Comparison of ENCODE assay signal across 8 cellular contexts in genomic region chr12:754238-754816, GRCh38. TPM values are rescaled to one million over a fixed set of nuclear protein-coding genes. Genes with fewer than 3 reads are reported as not detected.
DNase-seq lines count a peak whose midpoint lies in the region; ATAC-seq and TF ChIP-seq lines count a peak whose summit lies in the region.

No MANE protein-coding gene starts in this region.

- H2BK20ac ChIP-seq in IMR-90 (ENCODE audit: low read depth, low read length), result no peak overlapping the region

- H3K27me3 ChIP-seq in CD8-positive, alpha-beta T cell (ENCODE audit: insufficient read depth, low read length), result no peaks in the 10 kb centered on the region
- H3K27me3 ChIP-seq in IMR-90 (ENCODE audit: control insufficient read depth, insufficient read depth, low read length) (no peaks in the 10 kb centered on the region), adipocyte (replicated peaks; ENCODE audit: control insufficient read depth, insufficient read depth, low read length) (no peaks in the 10 kb centered on the region), iPS-20b (ENCODE audit: insufficient read depth, low read length) (no peaks in the 10 kb centered on the region), spleen (replicated peaks in 1 of 7) (no peaks in the 10 kb centered on the region)

- no peak for TF ChIP-seq RAD21 in IMR-90 (IDR thresholded peaks at IDR 0.05; ENCODE audit: low read length)

- intact Hi-C loops in CD8-positive, alpha-beta T cell (cut with DNase I, micrococcal nuclease), result loop anchor here (1.0 to 10.0 kb wide), 10 partner anchors 11 to 840 kb away; partner anchors contain the start of genes ERC1 (in 2 of the 2), FBXL14 (in 2 of the 2) and KDM5A (in 1 of the 2)
- intact Hi-C loops in IMR-90 (cut with micrococcal nuclease) (loop anchor here (5.0 kb wide), 2 partner anchors 122 to 828 kb away; no protein-coding TSS in a partner anchor), spleen (cut with DNase I; ENCODE audit: low total_unique reads) (loop anchor here (10.0 kb wide), 3 partner anchors 50 to 180 kb away; no protein-coding TSS in a partner anchor)

- WGBS in IMR-90 (ENCODE audit: extremely low coverage in 2 of 2, insufficient read length in 1 of 2), 2 experiments, result 4% methylated on average over 4 of the region's 16 CpGs; no CpG with 5 or more reads in 1 of the 2 experiments
- 0 to 2% (median 2%) methylated on average over 15 to 16 of the region's 16 CpGs for WGBS in spleen, 5 donors

- peak overlapping the region; percentile 68 for H3K27ac ChIP-seq in CD8-positive, alpha-beta T cell (ENCODE audit: low read depth, low read length)
- peak overlapping the region; percentile 72 for H3K27ac ChIP-seq in IMR-90 (ENCODE audit: insufficient read depth, low read length)
- no peak overlapping the region for H3K27ac ChIP-seq in iPS-20b (ENCODE audit: low read length)
- peak overlapping the region; percentile 85 to 100 (median 98) for H3K27ac ChIP-seq in spleen

- H3K36me3 ChIP-seq in CD8-positive, alpha-beta T cell (ENCODE audit: insufficient read depth, low read length), result no peaks in the 10 kb centered on the region
- H3K36me3 ChIP-seq in IMR-90 (ENCODE audit: control insufficient read depth, insufficient read depth, low read length) (no peaks in the 10 kb centered on the region), adipocyte (ENCODE audit: control insufficient read depth, insufficient read depth, low read length, severe bottlenecking) (no peaks in the 10 kb centered on the region), iPS-20b (ENCODE audit: insufficient read depth, low read depth, low read length) (no peaks in the 10 kb centered on the region), spleen (no peaks in the 10 kb centered on the region)

- POLR2A ChIA-PET in CD8-positive, alpha-beta T cell (lab: Charles Lee), result interaction anchor here (0.6 to 5.3 kb wide), 7 partner anchors 10 to 233 kb away, joined by 3 to 27 read pairs (median 5); no protein-coding TSS in a partner anchor
- POLR2A ChIA-PET in IMR-90 (lab: Charles Lee; ENCODE audit: unreplicated experiment), result interaction anchor here (0.5 kb wide), 1 partner anchor 251 kb away, joined by 8 read pairs; no protein-coding TSS in a partner anchor

- peaks cover 41% of the 10 kb centered on the region for H3K4me1 ChIP-seq in CD8-positive, alpha-beta T cell (ENCODE audit: insufficient read depth, low read length)
- H3K4me1 ChIP-seq in IMR-90 (ENCODE audit: control insufficient read depth, insufficient read depth, low read length) (no peaks in the 10 kb centered on the region; the same call in 1 of the 2 replicates), adipocyte (ENCODE audit: control insufficient read depth, insufficient read depth, low read length) (peaks cover 21% of the 10 kb centered on the region), iPS-20b (ENCODE audit: insufficient read depth, low read length) (peaks cover 6% of the 10 kb centered on the region; the same call in 1 of the 2 replicates), spleen (peaks cover 27 to 82% (median 60%) of the 10 kb centered on the region in 6 donors)

- dilution Hi-C loops in IMR-90 (cut with HindIII; ENCODE audit: low sequenced_read_pairs, unreplicated experiment), result no loop called here

- H3K27me3 Mint-ChIP-seq in CD8-positive, alpha-beta T cell (ENCODE audit: low read depth), result no peaks in the 10 kb centered on the region

- peak overlapping the region; percentile 58 for H3K4me3 ChIP-seq in CD8-positive, alpha-beta T cell (ENCODE audit: low read depth, low read length)
- peak overlapping the region; percentile 65 for H3K4me3 ChIP-seq in IMR-90 (ENCODE audit: insufficient read depth, low read depth, low read length)
- peak overlapping the region; percentile 94 for H3K4me3 ChIP-seq in adipocyte (ENCODE audit: low read length)
- H3K4me3 ChIP-seq in iPS-20b (ENCODE audit: low read length), result peak overlapping the region; percentile 94
- peak overlapping the region; percentile 70 to 89 (median 79) for H3K4me3 ChIP-seq in spleen

- H2BK120ac ChIP-seq in IMR-90 (ENCODE audit: low read depth, low read length), result no peak overlapping the region

- H4K20me1 ChIP-seq in IMR-90 (ENCODE audit: insufficient read depth, low read length), result peaks cover 45% of the 10 kb centered on the region

- TF ChIP-seq POLR2A in IMR-90 (IDR thresholded peaks at IDR 0.05; ENCODE audit: low read depth, low read length), result no peak
- no peak for TF ChIP-seq POLR2A in spleen (IDR thresholded peaks at IDR 0.05)

- no peak overlapping the region for H4K8ac ChIP-seq in IMR-90 (ENCODE audit: low read depth in 2 of 2, low read length in 2 of 2)

- peak overlapping the region; percentile 96 for H3K4me2 ChIP-seq in IMR-90 (ENCODE audit: low read depth, low read length)

- H3K18ac ChIP-seq in IMR-90 (ENCODE audit: low read depth, low read length), result no peak overlapping the region

- peak overlapping the region; percentile 96 for H3K4me3 Mint-ChIP-seq in CD8-positive, alpha-beta T cell

- peaks cover 38% of the 10 kb centered on the region for H3K4me1 Mint-ChIP-seq in CD8-positive, alpha-beta T cell (ENCODE audit: low read depth)

- 0 out of 2 replicates have a peak overlapping the region, but pooled peaks have one; percentile 14 for H3K56ac ChIP-seq in IMR-90 (ENCODE audit: extremely low read depth, insufficient read depth, low read length)

- peak in 2 of 7 experiments; percentile 5 to 50 for DNase-seq in CD8-positive, alpha-beta T cell
- DNase-seq in IMR-90 (no peak), adipocyte (ENCODE audit: low read depth) (peak; percentile 43), spleen (no peak), UCSD-AML1 (lab: John Stamatoyannopoulos, UW; ENCODE audit: unreplicated experiment) (no peak)
- no peak for DNase-seq in activated CD4-positive, alpha-beta T cell treated with anti-CD3 and anti-CD28 coated beads, Interleukin-2, amount 50 U/mL, for 48 hours

- no peak overlapping the region for H4K91ac ChIP-seq in IMR-90 (ENCODE audit: insufficient read depth, low read depth, low read length)

- peak overlapping the region; percentile 93 for H3K23ac ChIP-seq in IMR-90 (ENCODE audit: low read depth, low read length)

- H2AK5ac ChIP-seq in IMR-90 (ENCODE audit: low read depth, low read length), result no peak overlapping the region; the same call in 1 of the 2 replicates

- H3K27ac Mint-ChIP-seq in CD8-positive, alpha-beta T cell, result peak overlapping the region; percentile 94

- ATAC-seq in CD8-positive, alpha-beta T cell, result no peak
- ATAC-seq in IMR-90 (ENCODE audit: low read depth) (no peak), HG03439 (IDR thresholded peaks at IDR 0.05; ENCODE audit: unreplicated experiment) (no peak)

- CTCF ChIA-PET in CD8-positive, alpha-beta T cell (lab: Charles Lee), result interaction anchor here (0.7 to 6.0 kb wide), 11 partner anchors 18 to 185 kb away, joined by 3 to 61 read pairs (median 3); no protein-coding TSS in a partner anchor
- CTCF ChIA-PET in IMR-90 (lab: Yijun Ruan, JAX), result interaction anchor here (1.1 to 1.5 kb wide), 3 partner anchors 30 to 133 kb away, joined by 3 to 5 read pairs (median 3); no protein-coding TSS in a partner anchor

- H2BK15ac ChIP-seq in IMR-90 (ENCODE audit: low read depth, low read length), result no peak overlapping the region

- H3K79me1 ChIP-seq in IMR-90 (ENCODE audit: low read depth in 1 of 2, low read length in 2 of 2), result peaks cover 0 to 19% of the 10 kb centered on the region in 2 experiments; a peak in 2 of 4 replicates

- H2BK5ac ChIP-seq in IMR-90 (ENCODE audit: low read depth, low read length, poor library complexity, severe bottlenecking), result peak overlapping the region; percentile 79

- no peaks in the 10 kb centered on the region for H3K9me1 ChIP-seq in IMR-90 (ENCODE audit: insufficient read depth, low read length)

- H3K9ac ChIP-seq in IMR-90 (ENCODE audit: low read depth, low read length) (peak overlapping the region; percentile 81), adipocyte (ENCODE audit: low read length) (peak overlapping the region; percentile 92), iPS-20b (ENCODE audit: low read depth, low read length) (peak overlapping the region; percentile 77; the same call in 1 of the 2 replicates)

- no peaks in the 10 kb centered on the region for H3K9me3 ChIP-seq in CD8-positive, alpha-beta T cell (ENCODE audit: low read length)
- no peaks in the 10 kb centered on the region for H3K9me3 ChIP-seq in IMR-90 (ENCODE audit: control insufficient read depth, insufficient read depth, low read length)
- no peaks in the 10 kb centered on the region for H3K9me3 ChIP-seq in adipocyte (ENCODE audit: control insufficient read depth, low read length)
- no peaks in the 10 kb centered on the region for H3K9me3 ChIP-seq in iPS-20b (ENCODE audit: insufficient read depth, low read depth, low read length)
- no peaks in the 10 kb centered on the region for H3K9me3 ChIP-seq in spleen

- no peak overlapping the region for H4K5ac ChIP-seq in IMR-90 (ENCODE audit: low read depth, low read length)

- H3K4ac ChIP-seq in IMR-90 (ENCODE audit: low read depth, low read length), result peak overlapping the region; percentile 41; the same call in 1 of the 2 replicates

- peaks cover 26% of the 10 kb centered on the region for H3K36me3 Mint-ChIP-seq in CD8-positive, alpha-beta T cell

- peak overlapping the region; percentile 83 for H2AFZ ChIP-seq in IMR-90 (replicated peaks; ENCODE audit: low read length, poor library complexity)

- BruUV-seq in IMR-90 (replicated peaks; lab: Mats Ljungman, UMichigan), result no TSS peak

- no peak for TF ChIP-seq CTCF in CD8-positive, alpha-beta T cell (IDR thresholded peaks at IDR 0.05)
- TF ChIP-seq CTCF in IMR-90 (conservative IDR thresholded peaks at IDR 0.05; ENCODE audit: low read depth, low read length) (no peak), spleen (IDR thresholded peaks at IDR 0.05 in 8 of 11, conservative IDR thresholded peaks at IDR 0.05 in 3 of 11) (no peak)

- peak overlapping the region; percentile 76 for H2AK9ac ChIP-seq in IMR-90 (replicated peaks; ENCODE audit: low read depth, low read length, poor library complexity)

- H3K14ac ChIP-seq in IMR-90 (replicated peaks; ENCODE audit: low read depth, low read length), result peak overlapping the region; percentile 74

- in situ Hi-C loops in IMR-90 (cut with MboI; ENCODE audit: low sequenced_read_pairs), result loop anchor here (5.0 kb wide), 1 partner anchor 177 kb away; no protein-coding TSS in a partner anchor

- no peaks in the 10 kb centered on the region for H3K9me3 Mint-ChIP-seq in CD8-positive, alpha-beta T cell

TF ChIP-seq in IMR-90, 13 proteins besides CTCF, POLR2A, EP300 and RAD21 (continues in another document):
- TF ChIP-seq USF2 (IDR thresholded peaks at IDR 0.05; ENCODE audit: low read depth, low read length), result no peak

RNA-seq across cellular contexts. Expression of gene WNK1, which starts 1.9 kb away (rescaled TPM):
- total RNA-seq in CD8-positive, alpha-beta T cell, result 100 to 1,000 TPM; 142 to 157 TPM
- total RNA-seq in IMR-90 (2012; rRNA removed), result 38.3 and 42.8 TPM in 2 replicates
- 28.3 and 36.9 TPM in 2 replicates for polyA plus RNA-seq in IMR-90 (2012; rRNA removed)
- 12.2 and 22.4 TPM in 2 replicates for polyA plus RNA-seq in IMR-90 (2012; cell fraction: cytosol; rRNA removed)
- polyA plus RNA-seq in IMR-90 (2012; cell fraction: nucleus; rRNA removed; ENCODE audit: low replicate concordance), result 45.1 and 55.1 TPM in 2 replicates
- 100 to 1,000 TPM; 188 to 261 (median 219) TPM for total RNA-seq in spleen
- 10 to 100 TPM in 2 of 3 donors, 1 to 10 TPM in 1; 8.8 to 18.9 (median 10.6) TPM for polyA plus RNA-seq in spleen
